ENCODE assay signal across 8 cellular contexts in genomic region chr5:94818904-94819303, GRCh38.
"Had no signal": no experiment of that assay in that cellular context is flagged by ENCODE, and none has a peak within 500 bp of the region (broad histone marks: within the 10 kb centered on the region; RNA-seq: fewer than 3 reads in every experiment).

No MANE protein-coding gene starts in this region.

- DNase-seq: IMR-90, KBM-7, KG1 had no signal

- H3K4me2 ChIP-seq: KMS-11 had no signal

- H3K4me3 ChIP-seq: K562 had no signal

- H3K27ac ChIP-seq: HL-60, KMS-11 had no signal

- ATAC-seq: HepG2, K562 had no signal

- FAIRE-seq: HepG2, HTR-8/SVneo, K562 had no signal
